Comparison of ENCODE assay signal across 8 cellular contexts in genomic region chr12:112978163-112979081, GRCh38. TPM values are rescaled to one million over a fixed set of nuclear protein-coding genes. Genes with fewer than 3 reads are reported as not detected.
DNase-seq lines count a peak whose midpoint lies in the region; ATAC-seq and TF ChIP-seq lines count a peak whose summit lies in the region.

Gene OAS2, plus strand, starts transcription at chr12:112978519. Its CDS starts 90 bp downstream, at chr12:112978609.

- peak; percentile 3 for TF ChIP-seq CTCF in DND-41 (IDR thresholded peaks at IDR 0.05; ENCODE audit: borderline replicate concordance, extremely low read depth, low read length, poor library complexity, severe bottlenecking)
- no peak for TF ChIP-seq CTCF in thoracic aorta (IDR thresholded peaks at IDR 0.05)
- TF ChIP-seq CTCF in nephron progenitor cell (IDR thresholded peaks at IDR 0.05), result no peak

- no peaks in the 10 kb centered on the region for H3K4me1 Mint-ChIP-seq in nephron progenitor cell

- DNase-seq in DND-41 (peak; percentile 90), Kasumi-1 (lab: John Stamatoyannopoulos, UW) (peak; percentile 56 to 62), epithelial cell of prostate (ENCODE audit: low read depth, low spot score) (peak; percentile 70), non-pigmented ciliary epithelial cell (ENCODE audit: low read depth) (peak; percentile 27), thoracic aorta (ENCODE audit: low spot score) (no peak), nephron progenitor cell (no peak)
- DNase-seq in activated CD8-positive, alpha-beta memory T cell treated with anti-CD3 and anti-CD28 coated beads for 4 hours (ENCODE audit: low read depth in 2 of 2), result peak; percentile 49 to 71

- H3K9ac ChIP-seq in DND-41 (ENCODE audit: low read depth, low read length), result peak within 1 kb of the TSS; percentile 72

- H3K4me3 ChIP-seq in DND-41 (ENCODE audit: low read depth in 1 of 2, low read length in 2 of 2), result peak within 1 kb of the TSS; percentile 45 to 80
- peak within 1 kb of the TSS; percentile 77 for H3K4me3 ChIP-seq in thoracic aorta

- peaks cover 12% of the 10 kb centered on the region for H3K9me3 Mint-ChIP-seq in nephron progenitor cell

- peaks cover 40% of the 10 kb centered on the region for H3K4me1 ChIP-seq in DND-41 (ENCODE audit: insufficient read depth, low read length)
- H3K4me1 ChIP-seq in thoracic aorta (ENCODE audit: control insufficient read depth in 1 of 2, low read depth in 2 of 2), result peaks cover 15 to 30% of the 10 kb centered on the region in 2 donors

- H3K27ac ChIP-seq in DND-41 (ENCODE audit: low read length), result peak within 1 kb of the TSS; percentile 93
- peak within 1 kb of the TSS; percentile 39 for H3K27ac ChIP-seq in epithelial cell of prostate
- H3K27ac ChIP-seq in thoracic aorta, result peak within 1 kb of the TSS; percentile 54 to 78

- no peaks in the 10 kb centered on the region for H3K36me3 Mint-ChIP-seq in nephron progenitor cell (ENCODE audit: low read depth)

- no peak within 1 kb of the TSS for H3K27ac Mint-ChIP-seq in nephron progenitor cell

- peak; percentile 96 for ATAC-seq in DND-41 (ENCODE audit: insufficient read depth, low read depth)
- ATAC-seq in GM21526 (IDR thresholded peaks at IDR 0.05; ENCODE audit: low FRiP score, unreplicated experiment), result peak; percentile 86
- ATAC-seq in thoracic aorta (ENCODE audit: insufficient number of reproducible peaks, low FRiP score, low read depth), result peak; percentile 45

- peaks cover 26% of the 10 kb centered on the region for H3K79me2 ChIP-seq in DND-41 (ENCODE audit: insufficient read depth, low read length)

- H3K36me3 ChIP-seq in DND-41 (ENCODE audit: insufficient read depth, low read length), result no peaks in the 10 kb centered on the region
- no peaks in the 10 kb centered on the region for H3K36me3 ChIP-seq in thoracic aorta

- H3K4me2 ChIP-seq in DND-41 (ENCODE audit: insufficient read depth, low read length), result peak within 1 kb of the TSS; percentile 84

- peak within 1 kb of the TSS; percentile 88 for H2AFZ ChIP-seq in DND-41 (ENCODE audit: low read depth, low read length)

- H3K4me3 Mint-ChIP-seq in nephron progenitor cell, result no peak within 1 kb of the TSS

- peaks cover 15% of the 10 kb centered on the region for H3K27me3 Mint-ChIP-seq in nephron progenitor cell (ENCODE audit: low read depth, poor library complexity)

- H4K20me1 ChIP-seq in DND-41 (ENCODE audit: insufficient read depth, low read length), result no peaks in the 10 kb centered on the region

- H3K27me3 ChIP-seq in DND-41 (ENCODE audit: insufficient read depth, low read length, poor library complexity), result no peaks in the 10 kb centered on the region
- H3K27me3 ChIP-seq in thoracic aorta (replicated peaks; ENCODE audit: insufficient read depth), result no peaks in the 10 kb centered on the region

- H3K9me3 ChIP-seq in DND-41 (ENCODE audit: insufficient read depth, low read length, severe bottlenecking), result peaks cover 3% of the 10 kb centered on the region
- H3K9me3 ChIP-seq in thoracic aorta, result no peaks in the 10 kb centered on the region

RNA-seq across cellular contexts. Expression of gene OAS2, which starts in this region (rescaled TPM):
- total RNA-seq in thoracic aorta, result 10 to 100 TPM; 11.9 to 21.2 TPM

Comparison
In these comparisons a context has a peak if more than half of its experiments do, and no peak if none do; other contexts are left out.
1. ATAC-seq: peak in every context shown above with its lines; median percentile 96 in DND-41; 86 in GM21526; 45 in thoracic aorta.
2. DNase-seq: peak in DND-41 (single experiment), Kasumi-1 (2 of 2), activated CD8-positive, alpha-beta memory T cell treated with anti-CD3 and anti-CD28 coated beads for 4 hours (2 of 2), epithelial cell of prostate (single experiment) and non-pigmented ciliary epithelial cell (single experiment); none in thoracic aorta (single experiment) and nephron progenitor cell (single experiment).
3. H3K27ac ChIP-seq: peak in every context shown above with its lines; median percentile 93 in DND-41; 66 in thoracic aorta; 39 in epithelial cell of prostate.